1 cellular context compared by ENCODE assay signal in genomic region chr19:2935863-2936262, GRCh38. TPM values are rescaled to one million over a fixed set of nuclear protein-coding genes. Genes with fewer than 3 reads are reported as not detected.
"Had no signal": no experiment of that assay in that cellular context is flagged by ENCODE, and none has a peak within 500 bp of the region (broad histone marks: within the 10 kb centered on the region; RNA-seq: fewer than 3 reads in every experiment).

No MANE protein-coding gene starts in this region.

RNA-seq across cellular contexts. Expression of gene TLE6, which starts 41.5 kb away (rescaled TPM):
- total RNA-seq: transverse colon had no signal
